ENCODE assay signal across 29 cellular contexts in genomic region chr10:35885076-35885475, GRCh38.
"Had no signal": no experiment of that assay in that cellular context is flagged by ENCODE, and none has a peak within 500 bp of the region (broad histone marks: within the 10 kb centered on the region; RNA-seq: fewer than 3 reads in every experiment).

No MANE protein-coding gene starts in this region.

- H3K36me3 ChIP-seq: ascending aorta, MG63, SJCRH30 had no signal

- H3K27me3 Mint-ChIP-seq: activated CD4-positive, alpha-beta T cell treated with anti-CD3 and anti-CD28 coated beads, Interleukin-2, amount 10 ng/mL, durations not matched to agents 7 days and 5 days had no signal

- DNase-seq: activated CD4-positive, alpha-beta T cell treated with anti-CD3 and anti-CD28 coated beads for 36 hours; activated CD4-positive, alpha-beta T cell treated with anti-CD3 and anti-CD28 coated beads, Interleukin-2, amount 10 ng/mL, durations not matched to agents 7 days and 5 days; activated CD4-positive, alpha-beta T cell treated with anti-CD3 and anti-CD28 coated beads, Interleukin-2, amount 50 U/mL, for 48 hours; activated CD8-positive, alpha-beta T cell treated with anti-CD3 and anti-CD28 coated beads, Interleukin-2, amount 10 ng/mL, durations not matched to agents 7 days and 5 days; activated effector memory CD4-positive, alpha-beta T cell treated with anti-CD3 and anti-CD28 coated beads, Interleukin-2, amount 50 U/mL, for 16 hours; activated naive CD4-positive, alpha-beta T cell; activated naive CD4-positive, alpha-beta T cell treated with anti-CD3 and anti-CD28 coated beads, Interleukin-2, amount 50 U/mL, for 16 hours; activated naive CD8-positive, alpha-beta T cell treated with anti-CD3 and anti-CD28 coated beads for 36 hours; activated T-cell treated with anti-CD3 and anti-CD28 coated beads for 4 hours; activated T-cell treated with anti-CD3 and anti-CD28 coated beads, Interleukin-2, amount 50 U/mL, for 72 hours; amygdala; Kasumi-1; KG1; MG63; NCI-H1048; NCI-H1105 treated with DMSO at 0.1 percent for 48 hours; NCI-H1436; NCI-H1694; NCI-H2171; NCI-H510A; NCI-H526; NCI-H774; SHP77; SJCRH30; T1000 had no signal

- H3K27me3 ChIP-seq: ascending aorta, MG63, SJCRH30 had no signal

- H3K27ac ChIP-seq: ascending aorta, SJCRH30, SK-N-MC had no signal

- H3K4me3 Mint-ChIP-seq: activated CD4-positive, alpha-beta T cell treated with anti-CD3 and anti-CD28 coated beads for 36 hours; activated CD4-positive, alpha-beta T cell treated with anti-CD3 and anti-CD28 coated beads, Interleukin-2, amount 10 ng/mL, durations not matched to agents 7 days and 5 days; activated CD8-positive, alpha-beta T cell treated with anti-CD3 and anti-CD28 coated beads, Interleukin-2, amount 10 ng/mL, durations not matched to agents 7 days and 5 days; activated naive CD8-positive, alpha-beta T cell treated with anti-CD3 and anti-CD28 coated beads for 36 hours; activated T-cell treated with anti-CD3 and anti-CD28 coated beads, Interleukin-2, amount 50 U/mL, for 72 hours; activated T-helper 17 cell treated with anti-CD3 and anti-CD28 coated beads, Interleukin-2, amount 50 U/mL, for 72 hours; WTC11 had no signal

- H3K4me1 Mint-ChIP-seq: activated CD4-positive, alpha-beta T cell treated with anti-CD3 and anti-CD28 coated beads for 36 hours; activated CD4-positive, alpha-beta T cell treated with anti-CD3 and anti-CD28 coated beads, Interleukin-2, amount 10 ng/mL, durations not matched to agents 7 days and 5 days; activated naive CD8-positive, alpha-beta T cell treated with anti-CD3 and anti-CD28 coated beads for 36 hours; activated T-helper 17 cell treated with anti-CD3 and anti-CD28 coated beads, Interleukin-2, amount 50 U/mL, for 72 hours had no signal

- H3K36me3 Mint-ChIP-seq: activated naive CD8-positive, alpha-beta T cell treated with anti-CD3 and anti-CD28 coated beads for 36 hours had no signal

- H3K9me3 Mint-ChIP-seq: activated CD4-positive, alpha-beta T cell treated with anti-CD3 and anti-CD28 coated beads, Interleukin-2, amount 10 ng/mL, durations not matched to agents 7 days and 5 days; activated naive CD8-positive, alpha-beta T cell treated with anti-CD3 and anti-CD28 coated beads for 36 hours; activated T-helper 17 cell treated with anti-CD3 and anti-CD28 coated beads, Interleukin-2, amount 50 U/mL, for 72 hours had no signal

- H3K9me3 ChIP-seq: ascending aorta, MG63, SJCRH30 had no signal

- H3K4me1 ChIP-seq: ascending aorta, SJCRH30 had no signal

- H3K4me3 ChIP-seq: ascending aorta, MG63, SJCRH30, SK-N-MC had no signal

- H3K27ac Mint-ChIP-seq: activated CD4-positive, alpha-beta T cell treated with anti-CD3 and anti-CD28 coated beads for 36 hours; activated CD4-positive, alpha-beta T cell treated with anti-CD3 and anti-CD28 coated beads, Interleukin-2, amount 10 ng/mL, durations not matched to agents 7 days and 5 days; activated CD8-positive, alpha-beta T cell treated with anti-CD3 and anti-CD28 coated beads, Interleukin-2, amount 10 ng/mL, durations not matched to agents 7 days and 5 days; activated naive CD8-positive, alpha-beta T cell treated with anti-CD3 and anti-CD28 coated beads for 36 hours; activated T-cell treated with anti-CD3 and anti-CD28 coated beads, Interleukin-2, amount 50 U/mL, for 72 hours; activated T-helper 17 cell treated with anti-CD3 and anti-CD28 coated beads, Interleukin-2, amount 50 U/mL, for 72 hours; WTC11 had no signal
